12 cellular contexts compared by ENCODE assay signal in the genomic region with DNA sequence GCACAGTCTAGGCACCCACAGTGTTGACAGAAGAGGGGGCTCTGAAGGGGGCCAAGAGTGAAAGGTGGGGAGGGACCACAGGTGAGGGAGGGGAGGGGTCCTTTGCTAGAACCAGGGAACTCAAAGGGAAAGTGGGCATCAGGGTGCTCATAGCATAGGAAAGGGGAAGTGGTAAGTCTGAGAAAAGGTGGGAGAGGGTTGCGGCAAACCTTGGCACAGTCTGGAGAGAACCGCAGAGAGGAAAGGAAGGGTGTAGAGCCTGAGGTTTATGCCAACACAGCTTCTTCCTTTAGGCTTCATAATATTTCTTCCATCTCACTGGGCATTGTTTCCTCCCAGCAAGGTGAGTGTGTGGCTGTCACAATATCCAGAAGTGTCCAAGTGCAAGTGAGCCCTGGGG. TPM values are rescaled to one million over a fixed set of nuclear protein-coding genes. Genes with fewer than 3 reads are reported as not detected.
"Had no signal": no experiment of that assay in that cellular context is flagged by ENCODE, and none has a peak within 500 bp of the region (broad histone marks: within the 10 kb centered on the region; RNA-seq: fewer than 3 reads in every experiment).

No MANE protein-coding gene starts in this region.

- ATAC-seq: left cardiac atrium, lower lobe of right lung had no signal

- H3K9me3 ChIP-seq: esophagus muscularis mucosa, lower lobe of right lung, stomach had no signal

- H3K27ac ChIP-seq: esophagus muscularis mucosa, lower lobe of right lung, stomach had no signal

- DNase-seq: activated CD4-positive, alpha-beta memory T cell treated with anti-CD3 and anti-CD28 coated beads, Interleukin-2, amount 10 ng/mL, durations not matched to agents 7 days and 5 days; activated CD4-positive, alpha-beta T cell treated with anti-CD3 and anti-CD28 coated beads for 1 hour; activated T-cell treated with anti-CD3 and anti-CD28 coated beads, Interleukin-2, amount 50 U/mL, for 48 hours; immature natural killer cell; left cardiac atrium; lower lobe of right lung; stomach had no signal

- H3K4me3 ChIP-seq: esophagus muscularis mucosa, lower lobe of right lung, stomach had no signal

- H3K4me1 ChIP-seq: lower lobe of right lung had no signal

- H3K36me3 ChIP-seq: esophagus muscularis mucosa, lower lobe of right lung, stomach had no signal

RNA-seq across cellular contexts. Expression of a gene that starts 11.5 kb away (rescaled TPM):
- total RNA-seq: mesothelial cell of epicardium, myocyte, neural crest cell, osteocyte had no signal
